In genomic region chr9:32906213-32906612, GRCh38 we compare ENCODE assay signal across 13 cellular contexts.
DNase-seq lines count a peak whose midpoint lies in the region; ATAC-seq and TF ChIP-seq lines count a peak whose summit lies in the region.
"Had no signal": no experiment of that assay in that cellular context is flagged by ENCODE, and none has a peak within 500 bp of the region (broad histone marks: within the 10 kb centered on the region; RNA-seq: fewer than 3 reads in every experiment).

No MANE protein-coding gene starts in this region.

- no peak overlapping the region for H3K27ac ChIP-seq in dorsolateral prefrontal cortex
- H3K27ac ChIP-seq: C4-2B, gastroesophageal sphincter had no signal

- POLR2A ChIA-PET in HEK293T (lab: Yijun Ruan, JAX), result no interaction called here

- peak; percentile 93 for ATAC-seq in GM18519 (IDR thresholded peaks at IDR 0.05; ENCODE audit: low FRiP score, unreplicated experiment)
- peak; percentile 96 for ATAC-seq in GM21526 (IDR thresholded peaks at IDR 0.05; ENCODE audit: low FRiP score, unreplicated experiment)
- ATAC-seq in HG03135 (IDR thresholded peaks at IDR 0.05; ENCODE audit: unreplicated experiment), result peak; percentile 94
- ATAC-seq: gastroesophageal sphincter had no signal

- CTCF ChIA-PET in HEK293T (lab: Yijun Ruan, JAX), result no interaction called here

- H3K27me3 ChIP-seq in dorsolateral prefrontal cortex, result peaks cover 0 to 3% (median 0%) of the 10 kb centered on the region in 45 donors
- H3K27me3 ChIP-seq: gastroesophageal sphincter had no signal

- intact Hi-C loops in dorsolateral prefrontal cortex (cut with DNase I), result no loop called here

- DNase-seq in SIG-M5 (lab: John Stamatoyannopoulos, UW), result peak; percentile 83
- no peak for DNase-seq in dorsolateral prefrontal cortex
- DNase-seq in HEK293T (ENCODE audit: extremely low spot score), result no peak
- DNase-seq in NCI-H1694 treated with DMSO at 0.1 percent for 48 hours (lab: John Stamatoyannopoulos, UW), result no peak
- no peak for DNase-seq in activated gamma-delta T cell treated with Interleukin-2 at 50 U/mL for 16 hours
- DNase-seq: cerebellar nuclear complex; stimulated activated CD8-positive, alpha-beta memory T cell treated with anti-CD3 and anti-CD28 coated beads, Interleukin-4, amount 100 ng/mL, for 48 hours; T-helper 2 cell had no signal

- H3K4me3 ChIP-seq in dorsolateral prefrontal cortex, result no peak overlapping the region
- H3K4me3 ChIP-seq: gastroesophageal sphincter had no signal

- TF ChIP-seq CTCF in dorsolateral prefrontal cortex (IDR thresholded peaks at IDR 0.05 in 54 of 56, conservative IDR thresholded peaks at IDR 0.05 in 2 of 56; ENCODE audit: low read depth in 1 of 56, partially characterized antibody in 56 of 56), result no peak

TF ChIP-seq in HEK293T, 16 proteins besides CTCF, POLR2A, EP300 and RAD21:
- no peak for TF ChIP-seq HDGF (IDR thresholded peaks at IDR 0.05; ENCODE audit: borderline replicate concordance)
- TF ChIP-seq FOXA1 (IDR thresholded peaks at IDR 0.05), result no peak
- no peak for TF ChIP-seq LEF1 (IDR thresholded peaks at IDR 0.05; ENCODE audit: borderline replicate concordance)
- TF ChIP-seq SP1 (IDR thresholded peaks at IDR 0.05), result no peak
- no peak for TF ChIP-seq L3MBTL2 (conservative IDR thresholded peaks at IDR 0.05)
- TF ChIP-seq FOXM1 (IDR thresholded peaks at IDR 0.05; ENCODE audit: borderline replicate concordance), result no peak
- no peak for TF ChIP-seq FOXK2 (IDR thresholded peaks at IDR 0.05)
- no peak for TF ChIP-seq TARDBP (IDR thresholded peaks at IDR 0.05)
- TF ChIP-seq PKNOX1 (IDR thresholded peaks at IDR 0.05), result no peak
- no peak for TF ChIP-seq CTBP1 (IDR thresholded peaks at IDR 0.05; ENCODE audit: borderline replicate concordance)
- no peak for TF ChIP-seq BHLHE40 (IDR thresholded peaks at IDR 0.05; ENCODE audit: borderline replicate concordance)
- TF ChIP-seq ZNF384 (IDR thresholded peaks at IDR 0.05), result no peak
- TF ChIP-seq NFRKB (IDR thresholded peaks at IDR 0.05), result no peak
- TF ChIP-seq SUZ12 (IDR thresholded peaks at IDR 0.05), result no peak
